8 cellular contexts compared by ENCODE assay signal in the genomic region with DNA sequence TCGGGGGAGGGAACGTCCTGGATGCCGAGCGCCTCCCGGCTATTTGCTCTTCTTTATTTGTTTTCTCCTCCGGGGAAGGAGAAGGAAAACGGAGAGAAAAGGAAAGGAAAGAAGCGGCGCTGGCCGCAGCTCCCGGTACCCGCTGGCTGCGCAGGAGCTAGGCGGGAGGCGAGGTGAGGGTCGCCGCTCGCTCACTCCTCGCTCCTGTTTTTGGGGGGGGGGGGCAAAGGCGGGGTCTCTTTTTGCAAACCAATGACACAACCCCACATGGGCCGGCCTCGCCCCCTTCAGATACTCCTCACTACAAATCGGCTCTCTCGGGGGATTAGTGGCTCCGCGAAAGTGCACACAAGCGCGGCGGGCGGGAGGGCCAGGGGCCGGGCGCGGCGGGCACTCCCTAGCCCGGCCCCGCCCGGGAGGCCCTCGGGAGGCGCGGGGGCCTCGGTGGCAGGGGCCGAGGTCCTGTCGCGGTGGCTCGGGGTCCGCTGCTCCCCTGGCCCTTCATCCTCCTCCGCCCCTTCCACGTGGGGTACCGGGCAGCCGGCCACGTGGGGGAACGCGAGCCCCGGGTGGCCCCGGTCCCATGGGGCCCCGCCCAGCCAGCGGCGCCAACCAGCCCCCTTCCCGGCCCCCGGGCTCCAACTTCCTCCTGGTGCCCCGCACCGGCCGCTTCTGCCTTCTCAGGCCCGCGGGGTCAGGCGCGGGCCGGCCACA. TPM values are rescaled to one million over a fixed set of nuclear protein-coding genes. Genes with fewer than 3 reads are reported as not detected.
DNase-seq lines count a peak whose midpoint lies in the region; ATAC-seq lines count a peak whose summit lies in the region.

No MANE protein-coding gene starts in this region.

- peaks cover 4 to 14% of the 10 kb centered on the region in 2 donors for H3K4me1 ChIP-seq in duodenal mucosa (ENCODE audit: control insufficient read depth in 1 of 2, insufficient read depth in 2 of 2, low read length in 2 of 2)

- H3K9me3 Mint-ChIP-seq in T-helper 1 cell treated with Interleukin-12 subunit alpha and Interleukin-12 subunit beta and Interleukin-4 antibody, amounts not matched to agents 30 μg/mL and 1 μg/mL, for 36 hours = no peaks in the 10 kb centered on the region

- H3K27ac ChIP-seq in duodenal mucosa (ENCODE audit: low read depth, low read length) = peak overlapping the region; percentile 66

- H3K9ac ChIP-seq in duodenal mucosa (ENCODE audit: low read depth in 1 of 2, low read length in 2 of 2) = peak overlapping the region; percentile 33 to 54

- H3K36me3 Mint-ChIP-seq in T-helper 1 cell treated with Interleukin-12 subunit alpha and Interleukin-12 subunit beta and Interleukin-4 antibody, amounts not matched to agents 30 μg/mL and 1 μg/mL, for 36 hours (ENCODE audit: low read depth) = no peaks in the 10 kb centered on the region

- no peak overlapping the region for H3K27ac Mint-ChIP-seq in T-helper 1 cell treated with Interleukin-12 subunit alpha and Interleukin-12 subunit beta and Interleukin-4 antibody, amounts not matched to agents 30 μg/mL and 1 μg/mL, for 36 hours

- no peaks in the 10 kb centered on the region for H3K27me3 ChIP-seq in duodenal mucosa (ENCODE audit: control insufficient read depth in 1 of 2, insufficient read depth in 2 of 2, low read length in 2 of 2)

- peaks cover 50% of the 10 kb centered on the region for H3K27me3 Mint-ChIP-seq in T-helper 1 cell treated with Interleukin-12 subunit alpha and Interleukin-12 subunit beta and Interleukin-4 antibody, amounts not matched to agents 30 μg/mL and 1 μg/mL, for 36 hours (ENCODE audit: low read depth)

- H3K9me3 ChIP-seq in duodenal mucosa (ENCODE audit: control insufficient read depth in 1 of 2, low read length in 2 of 2) = no peaks in the 10 kb centered on the region

- peak overlapping the region; percentile 63 to 70 for H3K4me3 ChIP-seq in duodenal mucosa (ENCODE audit: low read depth in 1 of 2, low read length in 2 of 2)

- DNase-seq in T-helper 1 cell (no peak), LoVo (ENCODE audit: low spot score) (peak; percentile 72), SW480 (ENCODE audit: low spot score) (peak; percentile 84), left lobe of liver (ENCODE audit: low spot score) (peak; percentile 56)
- peak; percentile 41 for DNase-seq in stimulated activated naive CD8-positive, alpha-beta T cell treated with anti-CD3 and anti-CD28 coated beads, Interleukin-15, Interleukin-2, amounts not matched to agents 100 U/mL and 50 U/mL, for 24 hours

- no peaks in the 10 kb centered on the region for H3K36me3 ChIP-seq in duodenal mucosa (ENCODE audit: control insufficient read depth in 1 of 2, insufficient read depth in 2 of 2, low read length in 2 of 2)

- H3K4me3 Mint-ChIP-seq in T-helper 1 cell treated with Interleukin-12 subunit alpha and Interleukin-12 subunit beta and Interleukin-4 antibody, amounts not matched to agents 30 μg/mL and 1 μg/mL, for 36 hours = peak overlapping the region; percentile 14

- peak; percentile 59 for ATAC-seq in left lobe of liver
- ATAC-seq in stimulated activated naive CD8-positive, alpha-beta T cell treated with anti-CD3 and anti-CD28 coated beads, Interleukin-15, Interleukin-2, amounts not matched to agents 100 U/mL and 50 U/mL, for 24 hours = peak; percentile 33
- ATAC-seq in HG02588 (IDR thresholded peaks at IDR 0.05; ENCODE audit: unreplicated experiment) = no peak

- H3K4me1 Mint-ChIP-seq in T-helper 1 cell treated with Interleukin-12 subunit alpha and Interleukin-12 subunit beta and Interleukin-4 antibody, amounts not matched to agents 30 μg/mL and 1 μg/mL, for 36 hours (ENCODE audit: low read depth) = peaks cover 3% of the 10 kb centered on the region

RNA-seq across cellular contexts. Expression of a gene that starts 0.7 kb away (rescaled TPM):
- 5.8 TPM for total RNA-seq in left lobe of liver

Comparison
In these comparisons a context has a peak if more than half of its experiments do, and no peak if none do; other contexts are left out.
1. DNase-seq: peak in LoVo (single experiment), SW480 (single experiment), left lobe of liver (single experiment) and stimulated activated naive CD8-positive, alpha-beta T cell treated with anti-CD3 and anti-CD28 coated beads, Interleukin-15, Interleukin-2, amounts not matched to agents 100 U/mL and 50 U/mL, for 24 hours (single experiment); none in T-helper 1 cell (0 of 5).